ENCODE assay signal across 1 cellular context in the genomic region with DNA sequence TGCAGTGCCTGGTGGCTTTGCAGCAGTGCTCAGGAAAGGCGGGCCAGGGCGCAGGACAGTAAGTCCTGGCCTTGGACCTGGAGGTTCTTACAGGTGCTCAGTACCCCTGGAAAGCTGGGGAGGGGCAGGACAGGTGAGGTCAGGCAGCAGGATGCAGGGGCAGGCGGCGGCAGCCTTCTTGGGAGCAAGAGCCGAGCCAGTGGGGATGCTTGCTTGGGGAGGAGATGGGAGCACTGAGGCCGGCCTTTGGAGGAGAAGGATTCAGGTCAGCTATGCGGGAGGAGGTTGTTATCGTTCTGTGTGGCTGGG.
TF ChIP-seq lines count a peak whose summit lies in the region.

No MANE protein-coding gene starts in this region.

TF ChIP-seq in WTC11, 78 proteins besides CTCF, POLR2A, EP300 and RAD21 (continued from another document):
- TF ChIP-seq, protein P1, sequence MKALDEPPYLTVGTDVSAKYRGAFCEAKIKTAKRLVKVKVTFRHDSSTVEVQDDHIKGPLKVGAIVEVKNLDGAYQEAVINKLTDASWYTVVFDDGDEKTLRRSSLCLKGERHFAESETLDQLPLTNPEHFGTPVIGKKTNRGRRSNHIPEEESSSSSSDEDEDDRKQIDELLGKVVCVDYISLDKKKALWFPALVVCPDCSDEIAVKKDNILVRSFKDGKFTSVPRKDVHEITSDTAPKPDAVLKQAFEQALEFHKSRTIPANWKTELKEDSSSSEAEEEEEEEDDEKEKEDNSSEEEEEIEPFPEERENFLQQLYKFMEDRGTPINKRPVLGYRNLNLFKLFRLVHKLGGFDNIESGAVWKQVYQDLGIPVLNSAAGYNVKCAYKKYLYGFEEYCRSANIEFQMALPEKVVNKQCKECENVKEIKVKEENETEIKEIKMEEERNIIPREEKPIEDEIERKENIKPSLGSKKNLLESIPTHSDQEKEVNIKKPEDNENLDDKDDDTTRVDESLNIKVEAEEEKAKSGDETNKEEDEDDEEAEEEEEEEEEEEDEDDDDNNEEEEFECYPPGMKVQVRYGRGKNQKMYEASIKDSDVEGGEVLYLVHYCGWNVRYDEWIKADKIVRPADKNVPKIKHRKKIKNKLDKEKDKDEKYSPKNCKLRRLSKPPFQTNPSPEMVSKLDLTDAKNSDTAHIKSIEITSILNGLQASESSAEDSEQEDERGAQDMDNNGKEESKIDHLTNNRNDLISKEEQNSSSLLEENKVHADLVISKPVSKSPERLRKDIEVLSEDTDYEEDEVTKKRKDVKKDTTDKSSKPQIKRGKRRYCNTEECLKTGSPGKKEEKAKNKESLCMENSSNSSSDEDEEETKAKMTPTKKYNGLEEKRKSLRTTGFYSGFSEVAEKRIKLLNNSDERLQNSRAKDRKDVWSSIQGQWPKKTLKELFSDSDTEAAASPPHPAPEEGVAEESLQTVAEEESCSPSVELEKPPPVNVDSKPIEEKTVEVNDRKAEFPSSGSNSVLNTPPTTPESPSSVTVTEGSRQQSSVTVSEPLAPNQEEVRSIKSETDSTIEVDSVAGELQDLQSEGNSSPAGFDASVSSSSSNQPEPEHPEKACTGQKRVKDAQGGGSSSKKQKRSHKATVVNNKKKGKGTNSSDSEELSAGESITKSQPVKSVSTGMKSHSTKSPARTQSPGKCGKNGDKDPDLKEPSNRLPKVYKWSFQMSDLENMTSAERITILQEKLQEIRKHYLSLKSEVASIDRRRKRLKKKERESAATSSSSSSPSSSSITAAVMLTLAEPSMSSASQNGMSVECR (CRISPR knock-in tag; IDR thresholded peaks at IDR 0.05; ENCODE audit: borderline replicate concordance): no peak
- TF ChIP-seq, protein P2, sequence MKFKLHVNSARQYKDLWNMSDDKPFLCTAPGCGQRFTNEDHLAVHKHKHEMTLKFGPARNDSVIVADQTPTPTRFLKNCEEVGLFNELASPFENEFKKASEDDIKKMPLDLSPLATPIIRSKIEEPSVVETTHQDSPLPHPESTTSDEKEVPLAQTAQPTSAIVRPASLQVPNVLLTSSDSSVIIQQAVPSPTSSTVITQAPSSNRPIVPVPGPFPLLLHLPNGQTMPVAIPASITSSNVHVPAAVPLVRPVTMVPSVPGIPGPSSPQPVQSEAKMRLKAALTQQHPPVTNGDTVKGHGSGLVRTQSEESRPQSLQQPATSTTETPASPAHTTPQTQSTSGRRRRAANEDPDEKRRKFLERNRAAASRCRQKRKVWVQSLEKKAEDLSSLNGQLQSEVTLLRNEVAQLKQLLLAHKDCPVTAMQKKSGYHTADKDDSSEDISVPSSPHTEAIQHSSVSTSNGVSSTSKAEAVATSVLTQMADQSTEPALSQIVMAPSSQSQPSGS (CRISPR knock-in tag; IDR thresholded peaks at IDR 0.05; ENCODE audit: borderline replicate concordance, low read depth): no peak
- TF ChIP-seq, protein P3, sequence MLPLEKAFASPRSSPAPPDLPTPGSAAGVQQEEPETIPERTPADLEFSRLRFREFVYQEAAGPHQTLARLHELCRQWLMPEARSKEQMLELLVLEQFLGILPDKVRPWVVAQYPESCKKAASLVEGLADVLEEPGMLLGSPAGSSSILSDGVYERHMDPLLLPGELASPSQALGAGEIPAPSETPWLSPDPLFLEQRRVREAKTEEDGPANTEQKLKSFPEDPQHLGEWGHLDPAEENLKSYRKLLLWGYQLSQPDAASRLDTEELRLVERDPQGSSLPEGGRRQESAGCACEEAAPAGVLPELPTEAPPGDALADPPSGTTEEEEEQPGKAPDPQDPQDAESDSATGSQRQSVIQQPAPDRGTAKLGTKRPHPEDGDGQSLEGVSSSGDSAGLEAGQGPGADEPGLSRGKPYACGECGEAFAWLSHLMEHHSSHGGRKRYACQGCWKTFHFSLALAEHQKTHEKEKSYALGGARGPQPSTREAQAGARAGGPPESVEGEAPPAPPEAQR (CRISPR knock-in tag; IDR thresholded peaks at IDR 0.05): no peak
- TF ChIP-seq RELA (CRISPR knock-in tag; IDR thresholded peaks at IDR 0.05; ENCODE audit: borderline replicate concordance) (no peak), ZNF219 (CRISPR knock-in tag; IDR thresholded peaks at IDR 0.05; ENCODE audit: borderline replicate concordance) (no peak), ATF1 (CRISPR knock-in tag; IDR thresholded peaks at IDR 0.05) (no peak)
- TF ChIP-seq, protein P4, sequence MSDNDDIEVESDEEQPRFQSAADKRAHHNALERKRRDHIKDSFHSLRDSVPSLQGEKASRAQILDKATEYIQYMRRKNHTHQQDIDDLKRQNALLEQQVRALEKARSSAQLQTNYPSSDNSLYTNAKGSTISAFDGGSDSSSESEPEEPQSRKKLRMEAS (CRISPR knock-in tag; IDR thresholded peaks at IDR 0.05): no peak
TF ChIP-seq in WTC11: peak in this region for 0.
